In the genomic region with DNA sequence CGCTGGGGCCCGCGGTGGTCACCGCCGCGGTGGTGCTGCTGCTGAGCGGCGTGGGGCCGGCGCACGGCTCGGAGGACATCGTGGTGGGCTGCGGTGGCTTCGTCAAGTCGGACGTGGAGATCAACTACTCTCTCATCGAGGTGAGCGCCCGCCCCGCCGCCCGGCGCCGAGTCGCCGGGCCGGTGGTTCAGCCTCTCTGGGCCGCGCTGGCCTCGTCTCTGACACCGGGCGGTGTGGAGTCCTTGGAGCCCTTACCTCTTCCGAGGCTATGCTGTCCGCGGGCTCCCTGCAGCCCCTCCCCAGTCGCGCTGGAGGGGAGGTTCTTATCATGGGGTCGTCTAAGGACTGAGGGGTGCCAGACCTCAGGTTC, we compare ENCODE assay signal across 8 cellular contexts. TPM values are rescaled to one million over a fixed set of nuclear protein-coding genes. Genes with fewer than 3 reads are reported as not detected.
DNase-seq lines count a peak whose midpoint lies in the region; ATAC-seq and TF ChIP-seq lines count a peak whose summit lies in the region.
"Not testable (repeated sequence)": the region's sequence is repeated elsewhere in the genome, so short reads cannot be mapped to it uniquely, and the experiment has no call there.

No MANE protein-coding gene starts in this region.

- TF ChIP-seq CTCF in WTC11 (IDR thresholded peaks at IDR 0.05); endodermal cell (conservative IDR thresholded peaks at IDR 0.05); upper lobe of left lung (IDR thresholded peaks at IDR 0.05): not testable (repeated sequence)

- H3K36me3 Mint-ChIP-seq in WTC11; endodermal cell (ENCODE audit: low read depth): not testable (repeated sequence)

- POLR2A ChIA-PET in WTC11 (lab: Charles Lee): not testable (repeated sequence)

- not testable (repeated sequence) for TF ChIP-seq EP300 in upper lobe of left lung (IDR thresholded peaks at IDR 0.05)

- H3K27ac ChIP-seq in endodermal cell (ENCODE audit: low read depth, low read length); mesodermal cell (ENCODE audit: low read depth, low read length, severe bottlenecking); upper lobe of left lung: not testable (repeated sequence)

- not testable (repeated sequence) for H3K4me3 ChIP-seq in endodermal cell (ENCODE audit: low read length)
- H3K4me3 ChIP-seq in mesodermal cell (ENCODE audit: extremely low read depth, insufficient read depth, low read length, poor library complexity, severe bottlenecking): peak overlapping the region; percentile 14
- H3K4me3 ChIP-seq in upper lobe of left lung: peak overlapping the region in 3 of 4 donors; percentile 25 to 39 (median 30)

- H3K9me3 ChIP-seq in endodermal cell (ENCODE audit: control insufficient read depth, low read length); mesodermal cell (ENCODE audit: control insufficient read depth, low read length); upper lobe of left lung: not testable (repeated sequence)

- not testable (repeated sequence) for H3K4me1 Mint-ChIP-seq in WTC11, endodermal cell

- H3K9ac ChIP-seq in endodermal cell (ENCODE audit: extremely low read depth, low read length, poor library complexity, severe bottlenecking): not testable (repeated sequence)

- peak; percentile 30 for ATAC-seq in GM18858 (IDR thresholded peaks at IDR 0.05; ENCODE audit: unreplicated experiment)
- ATAC-seq in GM21360 (IDR thresholded peaks at IDR 0.05; ENCODE audit: unreplicated experiment): peak; percentile 34
- ATAC-seq in HG02852 (IDR thresholded peaks at IDR 0.05; ENCODE audit: unreplicated experiment): peak; percentile 36
- ATAC-seq in HG03342 (IDR thresholded peaks at IDR 0.05; ENCODE audit: unreplicated experiment): peak; percentile 39
- peak; percentile 64 for ATAC-seq in WTC11
- peak; percentile 32 to 73 for ATAC-seq in upper lobe of left lung (ENCODE audit: low FRiP score in 2 of 2)

- not testable (repeated sequence) for H3K27ac Mint-ChIP-seq in WTC11, endodermal cell

- H3K9me3 Mint-ChIP-seq in WTC11, endodermal cell: not testable (repeated sequence)

- H3K27me3 Mint-ChIP-seq in WTC11 (ENCODE audit: low read depth); endodermal cell (ENCODE audit: insufficient read depth): not testable (repeated sequence)

- H3K4me1 ChIP-seq in endodermal cell (ENCODE audit: control insufficient read depth, insufficient read depth, low read length); mesodermal cell (ENCODE audit: control insufficient read depth, insufficient read depth, low read length, poor library complexity, severe bottlenecking); upper lobe of left lung: not testable (repeated sequence)

- DNase-seq in WTC11 (ENCODE audit: low spot score); endodermal cell; upper lobe of left lung: not testable (repeated sequence)

- H3K27me3 ChIP-seq in endodermal cell (ENCODE audit: control insufficient read depth, insufficient read depth, low read length, poor library complexity, severe bottlenecking); upper lobe of left lung: not testable (repeated sequence)

- H3K4me3 Mint-ChIP-seq in WTC11: not testable (repeated sequence)
- peak overlapping the region; percentile 48 for H3K4me3 Mint-ChIP-seq in endodermal cell

- CTCF ChIA-PET in WTC11 (lab: Charles Lee): not testable (repeated sequence)

- H3K36me3 ChIP-seq in endodermal cell (ENCODE audit: control insufficient read depth, insufficient read depth, low read length); mesodermal cell (ENCODE audit: control insufficient read depth, insufficient read depth, low read length); upper lobe of left lung: not testable (repeated sequence)

- WGBS in endodermal cell (ENCODE audit: insufficient coverage in 1 of 2, insufficient read length in 1 of 2), 2 experiments: no CpG with 5 or more reads among the region's 39 CpGs
- no CpG with 5 or more reads among the region's 39 CpGs for WGBS in mesodermal cell (ENCODE audit: insufficient coverage in 2 of 2), 2 experiments
- no CpG with 5 or more reads among the region's 39 CpGs for WGBS in upper lobe of left lung, 2 donors

- not testable (repeated sequence) for TF ChIP-seq POLR2A in upper lobe of left lung (IDR thresholded peaks at IDR 0.05)

RNA-seq across cellular contexts. Expression of a gene that starts 0.3 kb away (rescaled TPM):
- total RNA-seq in WTC11 (2021) (14.8 to 20.5 TPM (median 15.9 TPM) in 3 replicates), endodermal cell (10 to 100 TPM; 38.4 to 75.9 TPM), upper lobe of left lung (10 to 100 TPM; 32.4 to 92.2 (median 49.1) TPM)
- polyA plus RNA-seq in endodermal cell (2013, experiment 1 of 2): 44.3 TPM
- polyA plus RNA-seq in endodermal cell (2013, experiment 2 of 2): 44.3 TPM
- 52.6 TPM for polyA plus RNA-seq in mesodermal cell (2013, experiment 1 of 2)
- 46.3 TPM for polyA plus RNA-seq in mesodermal cell (2013, experiment 2 of 2)

RNA-seq across cellular contexts. Expression of a gene that starts 9.4 kb away (rescaled TPM):
- 1.3 to 2.0 TPM (median 1.8 TPM) in 3 replicates for total RNA-seq in WTC11 (2021)
- total RNA-seq in endodermal cell: 1 to 10 TPM; 6.5 to 7.8 TPM
- 4.4 TPM for polyA plus RNA-seq in endodermal cell (2013, experiment 1 of 2)
- 4.1 TPM for polyA plus RNA-seq in endodermal cell (2013, experiment 2 of 2)
- polyA plus RNA-seq in mesodermal cell (2013, experiment 1 of 2): 3.1 TPM
- 4.7 TPM for polyA plus RNA-seq in mesodermal cell (2013, experiment 2 of 2)
- 100 to 1,000 TPM in 1 of 6 donors, 10 to 100 TPM in 5; 31.9 to 148 (median 41.8) TPM for total RNA-seq in upper lobe of left lung
